In genomic region chr16:53502331-53503269, GRCh38 we compare ENCODE assay signal across 1 cellular context.
TF ChIP-seq lines count a peak whose summit lies in the region.

Gene AKTIP (minus strand): TSS chr16:53503209. CDS start chr16:53500259, 2,950 bp downstream.

TF ChIP-seq in HepG2, 621 proteins besides CTCF, POLR2A, EP300 and RAD21 (continued from another document and continues in another):
- TF ChIP-seq ZBTB10 (CRISPR knock-in tag; IDR thresholded peaks at IDR 0.05; ENCODE audit: borderline replicate concordance) (peak; percentile 71; the same call in 1 of the 2 replicates), MAX (IDR thresholded peaks at IDR 0.05) (peak; percentile 87), ZSCAN31 (CRISPR knock-in tag; IDR thresholded peaks at IDR 0.05; ENCODE audit: low read depth) (peak; percentile 83; the same call in 1 of the 2 replicates), ZSCAN20 (CRISPR knock-in tag; IDR thresholded peaks at IDR 0.05; ENCODE audit: borderline replicate concordance) (peak; percentile 82; the same call in 1 of the 2 replicates), KAT2B (IDR thresholded peaks at IDR 0.05; ENCODE audit: borderline replicate concordance, low read depth, low read length) (no peak), ZNF138 (CRISPR knock-in tag; IDR thresholded peaks at IDR 0.05; ENCODE audit: low read depth) (0 out of 2 replicates have a peak, but pooled peaks have one; percentile 75), NFIC (IDR thresholded peaks at IDR 0.05; ENCODE audit: low read length) (no peak), ZNF704 (CRISPR knock-in tag; IDR thresholded peaks at IDR 0.05; ENCODE audit: borderline replicate concordance) (0 out of 2 replicates have a peak, but pooled peaks have one; percentile 17), ZNF572 (CRISPR knock-in tag; IDR thresholded peaks at IDR 0.05) (0 out of 2 replicates have a peak, but pooled peaks have one; percentile 51), HOXD1 (CRISPR knock-in tag; IDR thresholded peaks at IDR 0.05) (0 out of 2 replicates have a peak, but pooled peaks have one; percentile 18), ZNF740 (CRISPR knock-in tag; IDR thresholded peaks at IDR 0.05) (peak; percentile 91), SMAD1 (CRISPR knock-in tag; IDR thresholded peaks at IDR 0.05; ENCODE audit: borderline replicate concordance, low read depth) (peak; percentile 7; the same call in 1 of the 2 replicates), TMF1 (CRISPR knock-in tag; IDR thresholded peaks at IDR 0.05; ENCODE audit: low read depth) (peak; percentile 66), ARID5B (CRISPR knock-in tag; IDR thresholded peaks at IDR 0.05) (no peak), BRF2 (CRISPR knock-in tag; IDR thresholded peaks at IDR 0.05) (peak; percentile 17; the same call in 1 of the 2 replicates), PRDM15 (CRISPR knock-in tag; IDR thresholded peaks at IDR 0.05) (peak; percentile 60), ZHX1 (CRISPR knock-in tag; IDR thresholded peaks at IDR 0.05; ENCODE audit: low read depth) (no peak), SP4 (CRISPR knock-in tag; IDR thresholded peaks at IDR 0.05) (no peak), KDM6A (CRISPR knock-in tag; IDR thresholded peaks at IDR 0.05; ENCODE audit: low read depth) (no peak), ZNF609 (CRISPR knock-in tag; IDR thresholded peaks at IDR 0.05; ENCODE audit: borderline replicate concordance) (peak; percentile 54; the same call in 1 of the 2 replicates), ZNF691 (CRISPR knock-in tag; IDR thresholded peaks at IDR 0.05; ENCODE audit: borderline replicate concordance, low read depth) (peak; percentile 17; the same call in 1 of the 2 replicates), MXD3 (CRISPR knock-in tag; IDR thresholded peaks at IDR 0.05) (peak; percentile 6; the same call in 1 of the 2 replicates), IRF9 (CRISPR knock-in tag; IDR thresholded peaks at IDR 0.05; ENCODE audit: borderline replicate concordance) (peak; percentile 54), ZNF703 (CRISPR knock-in tag; IDR thresholded peaks at IDR 0.05; ENCODE audit: borderline replicate concordance) (no peak), RBFOX2 (IDR thresholded peaks at IDR 0.05; ENCODE audit: low read depth, low read length) (peak; percentile 68), GTF3A (CRISPR knock-in tag; conservative IDR thresholded peaks at IDR 0.05) (0 out of 2 replicates have a peak, but pooled peaks have one; percentile 43)
